10 cellular contexts compared by ENCODE assay signal in genomic region chr12:65962921-65963883, GRCh38.
DNase-seq lines count a peak whose midpoint lies in the region; ATAC-seq and TF ChIP-seq lines count a peak whose summit lies in the region.
"Had no signal": no experiment of that assay in that cellular context is flagged by ENCODE, and none has a peak within 500 bp of the region (broad histone marks: within the 10 kb centered on the region; RNA-seq: fewer than 3 reads in every experiment).

No MANE protein-coding gene starts in this region.

- 79% methylated on average over 20 of the region's 20 CpGs for WGBS in hepatocyte (ENCODE audit: low lambda C conversion rate, missing lambda C conversion rate)

- DNase-seq in AG09309 (ENCODE audit: low read depth) (no peak), RKO (ENCODE audit: low spot score) (peak; percentile 53), hepatocyte (ENCODE audit: low spot score) (peak; percentile 14), mesenteric fat pad (ENCODE audit: low spot score) (no peak), omental fat pad (ENCODE audit: low spot score) (no peak), PC-9 (no peak)
- DNase-seq: activated T-cell treated with anti-CD3 and anti-CD28 coated beads, Interleukin-2, amount 50 U/mL, for 72 hours; NCI-H1417 treated with DMSO at 0.1 percent for 48 hours had no signal

- H3K36me3 ChIP-seq in hepatocyte (replicated peaks; ENCODE audit: insufficient read depth, low read depth) (no peaks in the 10 kb centered on the region), PC-9 (ENCODE audit: low read depth) (peaks cover 28% of the 10 kb centered on the region)

- H3K4me3 ChIP-seq in AG09309 (ENCODE audit: control insufficient read depth, low read depth, low read length) (no peak overlapping the region), hepatocyte (no peak overlapping the region), PC-9 (no peak overlapping the region)

- peaks cover 3% of the 10 kb centered on the region for H3K79me2 ChIP-seq in hepatocyte
- peaks cover 28% of the 10 kb centered on the region for H3K79me2 ChIP-seq in PC-9 (ENCODE audit: low read depth)

- ATAC-seq in GM21529 (IDR thresholded peaks at IDR 0.05; ENCODE audit: unreplicated experiment) (no peak), omental fat pad (ENCODE audit: low FRiP score) (no peak)

- H3K9me3 ChIP-seq in hepatocyte (ENCODE audit: low read depth) (no peaks in the 10 kb centered on the region), PC-9 (ENCODE audit: insufficient read depth, low read depth) (no peaks in the 10 kb centered on the region)

- H4K20me1 ChIP-seq in hepatocyte (ENCODE audit: insufficient read depth, poor library complexity, severe bottlenecking) (no peaks in the 10 kb centered on the region), PC-9 (ENCODE audit: insufficient read depth) (peaks cover 8% of the 10 kb centered on the region)

- POLR2A ChIA-PET in PC-9 (lab: Charles Lee; ENCODE audit: unreplicated experiment) = interaction anchor here (0.6 kb wide), 1 partner anchor 225 kb away, joined by 9 read pairs; no protein-coding TSS in a partner anchor

- peaks cover 20% of the 10 kb centered on the region for H3K4me1 ChIP-seq in hepatocyte (ENCODE audit: insufficient read depth)
- H3K4me1 ChIP-seq in PC-9 (replicated peaks; ENCODE audit: insufficient read depth) = peaks cover 11% of the 10 kb centered on the region

- H3F3A ChIP-seq in PC-9 (ENCODE audit: insufficient read depth, low read depth) = peaks cover 44% of the 10 kb centered on the region

- TF ChIP-seq CTCF in AG09309 (IDR thresholded peaks at IDR 0.05; ENCODE audit: control insufficient read depth, insufficient read depth, low read depth, low read length, missing control alignments) = peak; percentile 19
- TF ChIP-seq CTCF in GM12872 (IDR thresholded peaks at IDR 0.05; ENCODE audit: insufficient read depth, low read depth, low read length) = peak; percentile 47; the same call in 2 of the 3 replicates
- peak; percentile 16 for TF ChIP-seq CTCF in hepatocyte (IDR thresholded peaks at IDR 0.05; ENCODE audit: poor library complexity)
- no peak for TF ChIP-seq CTCF in omental fat pad (IDR thresholded peaks at IDR 0.05)
- no peak for TF ChIP-seq CTCF in PC-9 (conservative IDR thresholded peaks at IDR 0.05)

- CTCF ChIA-PET in PC-9 (lab: Charles Lee) = no interaction called here

- no peaks in the 10 kb centered on the region for H3K27me3 ChIP-seq in hepatocyte
- no peaks in the 10 kb centered on the region for H3K27me3 ChIP-seq in PC-9 (ENCODE audit: insufficient read depth, low read depth)

- no TSS peak for BruUV-seq in PC-9 (replicated peaks; lab: Mats Ljungman, UMichigan)

- H2AFZ ChIP-seq in hepatocyte (no peak overlapping the region), PC-9 (no peak overlapping the region)

- H3K27ac ChIP-seq in hepatocyte (no peak overlapping the region), PC-9 (no peak overlapping the region)

- no peaks in the 10 kb centered on the region for H3K9me2 ChIP-seq in hepatocyte (replicated peaks; ENCODE audit: insufficient read depth)
- no peaks in the 10 kb centered on the region for H3K9me2 ChIP-seq in PC-9 (ENCODE audit: insufficient read depth)

- no peak overlapping the region for H3K4me2 ChIP-seq in hepatocyte
- H3K4me2 ChIP-seq in PC-9 = no peak overlapping the region

- intact Hi-C loops in PC-9 (cut with micrococcal nuclease; ENCODE audit: unreplicated experiment) = no loop called here

Comparison
In these comparisons a context has a peak if more than half of its experiments do, and no peak if none do; other contexts are left out.
1. DNase-seq: peak in RKO (single experiment) and hepatocyte (single experiment); none in AG09309 (single experiment), mesenteric fat pad (single experiment), omental fat pad (single experiment) and PC-9 (0 of 2).
2. CTCF ChIP-seq: peak in AG09309 (single experiment), GM12872 (single experiment) and hepatocyte (single experiment); none in omental fat pad (0 of 3) and PC-9 (single experiment).